ENCODE assay signal across 34 cellular contexts in genomic region chr10:34618611-34619010, GRCh38.
"Had no signal": no experiment of that assay in that cellular context is flagged by ENCODE, and none has a peak within 500 bp of the region (broad histone marks: within the 10 kb centered on the region; RNA-seq: fewer than 3 reads in every experiment).

No MANE protein-coding gene starts in this region.

- H3K27me3 Mint-ChIP-seq: activated CD4-positive, alpha-beta T cell treated with anti-CD3 and anti-CD28 coated beads for 36 hours; activated naive CD8-positive, alpha-beta T cell treated with anti-CD3 and anti-CD28 coated beads, Interleukin-2, amount 50 U/mL, for 24 hours; brain had no signal

- DNase-seq: activated CD4-positive, alpha-beta T cell treated with anti-CD3 and anti-CD28 coated beads for 36 hours; activated CD4-positive, alpha-beta T cell treated with anti-CD3 and anti-CD28 coated beads, Interleukin-2, amount 10 ng/mL, durations not matched to agents 7 days and 5 days; activated CD4-positive, alpha-beta T cell treated with anti-CD3 and anti-CD28 coated beads, Interleukin-2, amount 50 U/mL, for 48 hours; activated CD8-positive, alpha-beta memory T cell treated with anti-CD3 and anti-CD28 coated beads, Interleukin-2, amount 50 U/mL, for 4 hours; activated gamma-delta T cell treated with Interleukin-2 at 50 U/mL for 16 hours; activated naive CD4-positive, alpha-beta T cell treated with anti-CD3 and anti-CD28 coated beads for 36 hours; activated naive CD8-positive, alpha-beta T cell treated with anti-CD3 and anti-CD28 coated beads, Interleukin-2, amount 50 U/mL, for 24 hours; activated T-cell treated with anti-CD3 and anti-CD28 coated beads for 4 hours; activated T-cell treated with anti-CD3 and anti-CD28 coated beads, Interleukin-2, amount 50 U/mL, for 4 hours; anterior cingulate cortex; central memory CD4-positive, alpha-beta T cell; NCI-H1105; NCI-H1417 treated with DMSO at 0.1 percent for 48 hours; NCI-H187 treated with DMSO at 0.1 percent for 48 hours; NCI-H2081; NCI-H2171 treated with DMSO at 0.1 percent for 48 hours; NCI-H226; NCI-H524 treated with DMSO at 0.1 percent for 48 hours; NCI-H748 treated with DMSO at 0.1 percent for 48 hours; NK-92 treated with Interleukin-12 subunit alpha and Interleukin-12 subunit beta, amount 100 ng/mL, for 24 hours; PC-9; Right ventricle myocardium superior; SK-N-SH had no signal

- ATAC-seq: activated CD4-positive, alpha-beta T cell treated with anti-CD3 and anti-CD28 coated beads for 36 hours; activated CD4-positive, CD25-positive, alpha-beta regulatory T cell treated with anti-CD3 and anti-CD28 coated beads, Interleukin-2, amount 50 U/mL, for 24 hours; activated naive CD4-positive, alpha-beta T cell treated with anti-CD3 and anti-CD28 coated beads, Interleukin-2, amount 50 U/mL, for 72 hours; activated naive CD8-positive, alpha-beta T cell treated with anti-CD3 and anti-CD28 coated beads, Interleukin-2, amount 50 U/mL, for 24 hours; activated T-cell treated with anti-CD3 and anti-CD28 coated beads, Interleukin-2, amount 50 U/mL, for 4 hours had no signal

- H3K36me3 ChIP-seq: SJSA1 had no signal

- FAIRE-seq: RCC 7860, TTC549 had no signal

- H3K9me3 Mint-ChIP-seq: activated CD4-positive, alpha-beta T cell treated with anti-CD3 and anti-CD28 coated beads, Interleukin-2, amount 10 ng/mL, durations not matched to agents 7 days and 5 days; activated naive CD4-positive, alpha-beta T cell treated with anti-CD3 and anti-CD28 coated beads for 36 hours; activated naive CD4-positive, alpha-beta T cell treated with anti-CD3 and anti-CD28 coated beads, Interleukin-2, amount 50 U/mL, for 72 hours; activated naive CD8-positive, alpha-beta T cell treated with anti-CD3 and anti-CD28 coated beads, Interleukin-2, amount 50 U/mL, for 24 hours; activated T-cell treated with anti-CD3 and anti-CD28 coated beads, Interleukin-2, amount 50 U/mL, for 4 hours; activated T-helper 1 cell treated with anti-CD3 and anti-CD28 coated beads, Interleukin-12 subunit alpha, Interleukin-12 subunit beta, Interleukin-2, Interleukin-4 antibody, amounts not matched to agents 30 ng/mL and 10 ng/mL and 1 ng/mL, durations not matched to agents 14 hours and 24 hours and 36 hours; T-helper 1 cell treated with Interleukin-12 subunit alpha and Interleukin-12 subunit beta and Interleukin-4 antibody, amounts not matched to agents 30 μg/mL and 1 μg/mL, for 36 hours; T-helper 2 cell treated with Interferon-gamma antibody and Interleukin-4, amounts not matched to agents 5 μg/mL and 100 μg/mL, for 36 hours had no signal

- H3K36me3 Mint-ChIP-seq: activated naive CD4-positive, alpha-beta T cell treated with anti-CD3 and anti-CD28 coated beads, Interleukin-2, amount 50 U/mL, for 72 hours had no signal

- H3K27me3 ChIP-seq: SJSA1 had no signal

- H3K4me3 Mint-ChIP-seq: activated CD4-positive, alpha-beta T cell treated with anti-CD3 and anti-CD28 coated beads for 36 hours; activated CD4-positive, alpha-beta T cell treated with anti-CD3 and anti-CD28 coated beads, Interleukin-2, amount 10 ng/mL, durations not matched to agents 7 days and 5 days; activated naive CD4-positive, alpha-beta T cell treated with anti-CD3 and anti-CD28 coated beads for 36 hours; activated naive CD8-positive, alpha-beta T cell treated with anti-CD3 and anti-CD28 coated beads, Interleukin-2, amount 50 U/mL, for 24 hours; activated T-cell treated with anti-CD3 and anti-CD28 coated beads, Interleukin-2, amount 50 U/mL, for 4 hours; activated T-helper 1 cell treated with anti-CD3 and anti-CD28 coated beads, Interleukin-12 subunit alpha, Interleukin-12 subunit beta, Interleukin-2, Interleukin-4 antibody, amounts not matched to agents 30 ng/mL and 10 ng/mL and 1 ng/mL, durations not matched to agents 14 hours and 24 hours and 36 hours; brain; T-helper 1 cell treated with Interleukin-12 subunit alpha and Interleukin-12 subunit beta and Interleukin-4 antibody, amounts not matched to agents 30 μg/mL and 1 μg/mL, for 36 hours; T-helper 2 cell treated with Interferon-gamma antibody and Interleukin-4, amounts not matched to agents 5 μg/mL and 100 μg/mL, for 36 hours had no signal

- H3K9ac ChIP-seq: KMS-11, SK-N-SH had no signal

- H3K4me1 Mint-ChIP-seq: activated CD4-positive, alpha-beta T cell treated with anti-CD3 and anti-CD28 coated beads for 36 hours; activated CD4-positive, alpha-beta T cell treated with anti-CD3 and anti-CD28 coated beads, Interleukin-2, amount 10 ng/mL, durations not matched to agents 7 days and 5 days; activated naive CD8-positive, alpha-beta T cell treated with anti-CD3 and anti-CD28 coated beads, Interleukin-2, amount 50 U/mL, for 24 hours had no signal

- H3K4me3 ChIP-seq: PC-9, SJSA1 had no signal

- H3K9me3 ChIP-seq: SJSA1, SK-N-SH had no signal

- H3K4me2 ChIP-seq: KMS-11, PC-9, SK-N-SH had no signal

- H3K27ac Mint-ChIP-seq: activated CD4-positive, alpha-beta T cell treated with anti-CD3 and anti-CD28 coated beads for 36 hours; activated CD4-positive, alpha-beta T cell treated with anti-CD3 and anti-CD28 coated beads, Interleukin-2, amount 10 ng/mL, durations not matched to agents 7 days and 5 days; activated naive CD4-positive, alpha-beta T cell treated with anti-CD3 and anti-CD28 coated beads for 36 hours; activated naive CD4-positive, alpha-beta T cell treated with anti-CD3 and anti-CD28 coated beads, Interleukin-2, amount 50 U/mL, for 72 hours; activated naive CD8-positive, alpha-beta T cell treated with anti-CD3 and anti-CD28 coated beads, Interleukin-2, amount 50 U/mL, for 24 hours; activated T-helper 1 cell treated with anti-CD3 and anti-CD28 coated beads, Interleukin-12 subunit alpha, Interleukin-12 subunit beta, Interleukin-2, Interleukin-4 antibody, amounts not matched to agents 30 ng/mL and 10 ng/mL and 1 ng/mL, durations not matched to agents 14 hours and 24 hours and 36 hours; brain; T-helper 1 cell treated with Interleukin-12 subunit alpha and Interleukin-12 subunit beta and Interleukin-4 antibody, amounts not matched to agents 30 μg/mL and 1 μg/mL, for 36 hours; T-helper 2 cell treated with Interferon-gamma antibody and Interleukin-4, amounts not matched to agents 5 μg/mL and 100 μg/mL, for 36 hours had no signal

- H3K27ac ChIP-seq: KMS-11, PC-9, RWPE1, SJSA1 had no signal
